In the genomic region with DNA sequence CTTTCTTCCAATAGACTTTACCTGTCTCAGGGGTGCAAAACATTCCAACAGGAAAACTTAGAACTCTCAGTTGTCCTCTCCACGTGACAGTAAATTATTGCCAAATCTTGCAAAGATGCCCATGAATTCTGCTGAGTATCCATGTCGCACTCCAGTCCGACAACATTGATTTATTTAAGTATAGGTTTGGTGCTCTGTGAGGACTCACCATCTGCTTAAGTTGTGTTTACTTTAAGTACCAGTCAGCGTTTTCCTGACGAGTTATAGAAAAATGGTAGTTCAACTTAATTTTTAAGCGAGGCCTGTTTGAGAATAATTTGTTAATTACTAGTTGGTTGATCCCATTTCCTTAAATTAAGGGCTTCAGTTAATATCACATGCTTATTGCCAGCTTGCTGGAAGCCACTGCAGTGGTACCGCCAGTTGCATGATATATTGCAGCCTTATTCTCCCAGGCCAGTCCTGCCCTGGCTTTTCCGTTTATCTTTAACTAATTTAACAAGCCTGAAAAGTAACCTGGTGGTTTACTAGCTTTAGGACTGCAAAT, we compare ENCODE assay signal across 24 cellular contexts. TPM values are rescaled to one million over a fixed set of nuclear protein-coding genes. Genes with fewer than 3 reads are reported as not detected.
DNase-seq lines count a peak whose midpoint lies in the region; ATAC-seq, FAIRE-seq and TF ChIP-seq lines count a peak whose summit lies in the region.
"Had no signal": no experiment of that assay in that cellular context is flagged by ENCODE, and none has a peak within 500 bp of the region (broad histone marks: within the 10 kb centered on the region; RNA-seq: fewer than 3 reads in every experiment).

No MANE protein-coding gene starts in this region.

- H3K4me1 Mint-ChIP-seq in CD4-positive, alpha-beta T cell (ENCODE audit: low read depth), result no peaks in the 10 kb centered on the region

- TF ChIP-seq CTCF in HepG2 (CRISPR knock-in tag; IDR thresholded peaks at IDR 0.05) (no peak), right lobe of liver (IDR thresholded peaks at IDR 0.05) (no peak)
- TF ChIP-seq CTCF in CD4-positive, alpha-beta T cell (IDR thresholded peaks at IDR 0.05), result no peak

- H3K27ac ChIP-seq in HepG2 (ENCODE audit: extremely low read length, insufficient read depth, low read length) (no peak overlapping the region), right lobe of liver (no peak overlapping the region)
- no peak overlapping the region for H3K27ac ChIP-seq in CD4-positive, alpha-beta T cell (ENCODE audit: low read depth, low read length)
- H3K27ac ChIP-seq: KMS-11, PC-9, SJSA1 had no signal

- H3K27me3 ChIP-seq in HepG2 (ENCODE audit: control insufficient read depth in 1 of 2, insufficient read depth in 2 of 2, low read length in 2 of 2), result peaks cover 0 to 1% of the 10 kb centered on the region in 2 experiments; a peak in 2 of 5 replicates
- peaks cover 0 to 4% of the 10 kb centered on the region in 2 donors for H3K27me3 ChIP-seq in right lobe of liver
- peaks cover 4% of the 10 kb centered on the region for H3K27me3 ChIP-seq in CD4-positive, alpha-beta T cell (ENCODE audit: control insufficient read depth, insufficient read depth, low read length)

- POLR2A ChIA-PET in HepG2 (lab: Yijun Ruan, JAX), result no interaction called here
- POLR2A ChIA-PET in CD4-positive, alpha-beta T cell (lab: Charles Lee), result no interaction called here

- H3K9me3 ChIP-seq in HepG2 (ENCODE audit: low read length) (no peaks in the 10 kb centered on the region), right lobe of liver (no peaks in the 10 kb centered on the region)
- no peaks in the 10 kb centered on the region for H3K9me3 ChIP-seq in CD4-positive, alpha-beta T cell (ENCODE audit: control insufficient read depth, low read length)
- H3K9me3 ChIP-seq: Caco-2, SJSA1 had no signal

- CTCF ChIA-PET in HepG2 (lab: Yijun Ruan, JAX; ENCODE audit: low intra/inter-chr PET ratio, low total read pairs), result no interaction called here
- CTCF ChIA-PET in CD4-positive, alpha-beta T cell (lab: Charles Lee), result no interaction called here

- FAIRE-seq in HepG2 (lab: Jason Lieb, UNC), result no peak
- FAIRE-seq: G401.6, GM12878, HTR-8/SVneo had no signal

- no TSS peak for BruUV-seq in HepG2 (replicated peaks; lab: Mats Ljungman, UMichigan)

- TF ChIP-seq EP300 in HepG2 (IDR thresholded peaks at IDR 0.05; ENCODE audit: low read depth in 2 of 2, low read length in 2 of 2), result no peak
- TF ChIP-seq EP300 in HepG2 (CRISPR knock-in tag; IDR thresholded peaks at IDR 0.05; ENCODE audit: borderline replicate concordance), result no peak

- peaks cover 46% of the 10 kb centered on the region for H3K27me3 Mint-ChIP-seq in CD4-positive, alpha-beta T cell

- H3K79me2 ChIP-seq in HepG2 (ENCODE audit: insufficient read depth, low read length), result no peaks in the 10 kb centered on the region

- H3K4me3 ChIP-seq in HepG2 (replicated peaks in 1 of 3; ENCODE audit: insufficient read depth in 1 of 3, low read depth in 2 of 3, low read length in 3 of 3) (no peak overlapping the region), right lobe of liver (no peak overlapping the region)
- H3K4me3 ChIP-seq: GM12878, PC-9, SJSA1 had no signal

- no peak overlapping the region for H3K4me2 ChIP-seq in HepG2 (ENCODE audit: low read depth, low read length)
- H3K4me2 ChIP-seq: KMS-11, PC-9 had no signal

- H3K9ac ChIP-seq in HepG2 (ENCODE audit: insufficient read depth, low read depth, low read length), result no peak overlapping the region
- H3K9ac ChIP-seq: KMS-11 had no signal

- H3K4me1 ChIP-seq in HepG2 (ENCODE audit: insufficient read depth, low read length), result no peaks in the 10 kb centered on the region
- no peaks in the 10 kb centered on the region for H3K4me1 ChIP-seq in right lobe of liver
- H3K4me1 ChIP-seq: SJSA1 had no signal

- H3K4me3 Mint-ChIP-seq in CD4-positive, alpha-beta T cell, result no peak overlapping the region
- H3K4me3 Mint-ChIP-seq: CD8-positive, alpha-beta T cell had no signal

- H3K36me3 ChIP-seq in HepG2 (replicated peaks in 1 of 2; ENCODE audit: control insufficient read depth in 1 of 2, insufficient read depth in 2 of 2, low read length in 2 of 2) (no peaks in the 10 kb centered on the region), right lobe of liver (no peaks in the 10 kb centered on the region)
- H3K36me3 ChIP-seq: SJSA1 had no signal

- no peaks in the 10 kb centered on the region for H3K36me3 Mint-ChIP-seq in CD4-positive, alpha-beta T cell (ENCODE audit: low read depth)
- H3K36me3 Mint-ChIP-seq: CD8-positive, alpha-beta T cell had no signal

- no peak for TF ChIP-seq POLR2A in HepG2 (IDR thresholded peaks at IDR 0.05; ENCODE audit: insufficient read depth in 1 of 2, low read depth in 2 of 2, low read length in 2 of 2)
- no peak for TF ChIP-seq POLR2A in right lobe of liver (IDR thresholded peaks at IDR 0.05)

- 28% methylated on average over 8 of the region's 8 CpGs for WGBS in HepG2 (ENCODE audit: low lambda C conversion rate)
- 73% methylated on average over 7 of the region's 8 CpGs for WGBS in right lobe of liver (ENCODE audit: insufficient coverage, low coverage, low lambda C conversion rate, missing lambda C conversion rate)

- ATAC-seq in HepG2 (no peak), right lobe of liver (no peak), GM19463 (IDR thresholded peaks at IDR 0.05; ENCODE audit: unreplicated experiment) (no peak)
- ATAC-seq in CD4-positive, alpha-beta T cell (ENCODE audit: poor library complexity), result no peak
- ATAC-seq: CD8-positive, alpha-beta T cell; GM12878; HCT116 had no signal

- DNase-seq in HepG2 (ENCODE audit: low spot score) (no peak), right lobe of liver (no peak), NCI-H1417 (lab: John Stamatoyannopoulos, UW) (peak in 2 of 3 experiments; percentile 73 to 91), NCI-H69 (lab: John Stamatoyannopoulos, UW) (peak; percentile 95), kidney tubule cell (ENCODE audit: low spot score) (no peak)
- no peak for DNase-seq in CD4-positive, alpha-beta T cell
- DNase-seq: C1 segment of cervical spinal cord; Caco-2; CD8-positive, alpha-beta T cell; MM.1S; NCI-H2029; NCI-H446; NCI-H774; PC-9; Right ventricle myocardium superior; RPMI8226; T-helper 2 cell had no signal

- TF ChIP-seq RAD21 in HepG2 (CRISPR knock-in tag; IDR thresholded peaks at IDR 0.05), result no peak

- in situ Hi-C loops in HepG2 (cut with HindIII; ENCODE audit: extremely low pct_ligation_motif_present, low pct_unique_long_range_greater_than_20kb), result no loop called here

- no peaks in the 10 kb centered on the region for H4K20me1 ChIP-seq in HepG2 (ENCODE audit: insufficient read depth, low read length)

- H3K9me3 Mint-ChIP-seq in CD4-positive, alpha-beta T cell, result no peaks in the 10 kb centered on the region
- H3K9me3 Mint-ChIP-seq: CD8-positive, alpha-beta T cell had no signal

- H3K27ac Mint-ChIP-seq in CD4-positive, alpha-beta T cell, result no peak overlapping the region
- H3K27ac Mint-ChIP-seq: CD8-positive, alpha-beta T cell had no signal

- intact Hi-C loops in HepG2 (cut with micrococcal nuclease; ENCODE audit: unreplicated experiment) (no loop called here), right lobe of liver (cut with DNase I) (no loop called here)
- intact Hi-C loops in CD4-positive, alpha-beta T cell (cut with DNase I, micrococcal nuclease), result no loop called here

- no peak overlapping the region for H2AFZ ChIP-seq in HepG2 (ENCODE audit: low read length)
- H2AFZ ChIP-seq: PC-9 had no signal

RNA-seq across cellular contexts. Expression of a gene that starts 27.8 kb away (rescaled TPM):
- total RNA-seq in HepG2 (2016; rRNA removed; fragmentation: Illumina TruSeq; extraction: Trizol) (0.38 and 0.45 TPM in 2 replicates), right lobe of liver (1 to 10 TPM in 4 of 6 experiments, under 1 TPM in 2; 0.48 to 6.3 (median 1.4) TPM)
- total RNA-seq in HepG2 (2016; cell fraction: cytosol; rRNA removed; fragmentation: Illumina TruSeq; extraction: Trizol; ENCODE audit: low read depth), result 0.40 and 0.53 TPM in 2 replicates
- 0.71 and 0.79 TPM in 2 replicates for total RNA-seq in HepG2 (2016; cell fraction: insoluble cytoplasmic fraction; rRNA removed; fragmentation: Illumina TruSeq; extraction: Trizol)
- total RNA-seq in HepG2 (2016; cell fraction: membrane; rRNA removed; fragmentation: Illumina TruSeq; extraction: Trizol), result 0.22 and 0.38 TPM in 2 replicates
- 2.4 and 3.2 TPM in 2 replicates for total RNA-seq in HepG2 (2016; cell fraction: nucleus; rRNA removed; fragmentation: Illumina TruSeq; extraction: Trizol)
- polyA plus RNA-seq in HepG2 (2011; rRNA removed), result 0.71 and 2.3 TPM in 2 replicates
- 0.59 and 0.77 TPM in 2 replicates for polyA plus RNA-seq in HepG2 (2011; cell fraction: cytosol; rRNA removed)
- polyA plus RNA-seq in HepG2 (2011; cell fraction: nucleus; rRNA removed), result 5.0 and 6.0 TPM in 2 replicates
- 0.20 and 0.84 TPM in 2 replicates for polyA plus RNA-seq in HepG2 (2012)
- 0.40 and 0.69 TPM in 2 replicates for polyA plus RNA-seq in HepG2 (2016; cell fraction: cytosol; fragmentation: Illumina TruSeq; extraction: Trizol; ENCODE audit: low read depth)
- polyA plus RNA-seq in HepG2 (2016; cell fraction: insoluble cytoplasmic fraction; fragmentation: Illumina TruSeq; extraction: Trizol; ENCODE audit: low read depth), result 0.94 and 1.3 TPM in 2 replicates
- 0.03 and 0.40 TPM in 2 replicates for polyA plus RNA-seq in HepG2 (2016; cell fraction: membrane; fragmentation: Illumina TruSeq; extraction: Trizol; ENCODE audit: low read depth)
- 1.5 and 2.1 TPM in 2 replicates for polyA plus RNA-seq in HepG2 (2016; cell fraction: nucleus; fragmentation: Illumina TruSeq; extraction: Trizol; ENCODE audit: insufficient read depth, low read depth)
- polyA minus RNA-seq in HepG2 (2011; rRNA and poly(A)+ RNA removed; ENCODE audit: low replicate concordance), result 0.12 and 1.7 TPM in 2 replicates
- polyA minus RNA-seq in HepG2 (2011; cell fraction: cytosol; rRNA and poly(A)+ RNA removed), result 0.18 and 0.79 TPM in 2 replicates
- 4.8 and 9.7 TPM in 2 replicates for polyA minus RNA-seq in HepG2 (2011; cell fraction: nucleus; rRNA and poly(A)+ RNA removed)
- under 1 TPM; 0.19 to 0.22 TPM for total RNA-seq in CD4-positive, alpha-beta T cell
- total RNA-seq: CD8-positive, alpha-beta T cell had no signal

Comparison
In these comparisons a context has a peak if more than half of its experiments do, and no peak if none do; other contexts are left out.
1. DNase-seq: peak in NCI-H1417 (2 of 3) and NCI-H69 (single experiment); none in HepG2 (single experiment), right lobe of liver (0 of 3), kidney tubule cell (single experiment) and CD4-positive, alpha-beta T cell (0 of 10).